13 cellular contexts compared by ENCODE assay signal in the genomic region with DNA sequence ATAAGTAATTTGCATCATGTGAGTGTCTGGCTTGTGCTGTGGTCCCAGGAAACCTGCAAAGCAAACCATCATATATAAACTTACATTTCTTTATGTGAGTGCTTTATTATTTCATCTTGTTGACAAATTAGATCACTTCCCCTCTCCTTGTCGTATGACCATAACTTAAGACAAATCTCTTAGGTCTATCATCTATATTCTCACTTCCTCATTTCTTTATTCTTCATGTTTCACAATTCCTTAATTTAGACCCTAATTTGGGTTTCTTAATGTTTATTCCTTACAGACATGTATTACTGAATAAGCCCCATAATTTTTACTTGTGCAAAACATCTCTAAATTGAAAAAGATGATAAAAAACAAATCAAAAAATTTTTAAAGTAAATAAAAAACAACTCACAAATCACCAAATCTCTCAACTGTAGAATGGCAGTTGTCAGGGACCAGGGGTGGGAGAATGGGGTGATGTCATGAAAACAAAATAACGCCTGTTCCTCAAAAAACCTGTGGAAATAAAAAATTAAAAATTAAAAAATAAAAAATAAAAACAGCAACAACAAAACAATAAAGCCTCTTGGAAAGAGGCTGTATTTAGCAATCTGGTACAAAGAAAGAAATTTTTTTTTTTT. TPM values are rescaled to one million over a fixed set of nuclear protein-coding genes. Genes with fewer than 3 reads are reported as not detected.
DNase-seq lines count a peak whose midpoint lies in the region; ATAC-seq, FAIRE-seq and TF ChIP-seq lines count a peak whose summit lies in the region.
"Had no signal": no experiment of that assay in that cellular context is flagged by ENCODE, and none has a peak within 500 bp of the region (broad histone marks: within the 10 kb centered on the region; RNA-seq: fewer than 3 reads in every experiment).

No MANE protein-coding gene starts in this region.

- H3K9ac ChIP-seq in GM12878 (ENCODE audit: control insufficient read depth, insufficient read depth, low read length): no peak overlapping the region

- RAD21 ChIA-PET in GM12878 (lab: Charles Lee; ENCODE audit: unreplicated experiment): interaction anchor here (2.0 to 2.1 kb wide), 2 partner anchors 53 to 99 kb away, joined by 7 to 14 read pairs; no protein-coding TSS in a partner anchor

- SMC1A ChIA-PET in GM12878 (lab: Charles Lee; ENCODE audit: uncharacterized antibody, unreplicated experiment): interaction anchor here (1.2 to 3.0 kb wide), 5 partner anchors 23 to 99 kb away, joined by 3 to 11 read pairs (median 6); partner anchors contain the start of gene FBXO30

- CTCF ChIA-PET in GM12878 (lab: Yijun Ruan, JAX): interaction anchor here (0.9 kb wide), 1 partner anchor 16 kb away, joined by 3 read pairs; no protein-coding TSS in a partner anchor

- H3K4me3 ChIP-seq in GM12878 (no peak overlapping the region), stomach (no peak overlapping the region)
- H3K4me3 ChIP-seq: SJSA1 had no signal

- FAIRE-seq in GM12878 (lab: Jason Lieb, UNC): no peak
- FAIRE-seq: endothelial cell of umbilical vein had no signal

- DNase-seq in GM12878 (ENCODE audit: low read depth, low spot score): no peak
- no peak for DNase-seq in stomach
- DNase-seq in NCI-H446 (lab: John Stamatoyannopoulos, UW): no peak
- DNase-seq in NCI-H146 (lab: John Stamatoyannopoulos, UW): no peak
- DNase-seq in amniotic stem cell (lab: John Stamatoyannopoulos, UW): no peak
- DNase-seq: activated CD4-positive, alpha-beta T cell treated with anti-CD3 and anti-CD28 coated beads, Interleukin-2, amount 50 U/mL, for 48 hours; COR-L47; stimulated activated naive CD4-positive, alpha-beta T cell treated with Interleukin-2 at 50 U/mL for 16 hours had no signal

- H3K4me1 ChIP-seq in GM12878 (ENCODE audit: control insufficient read depth, insufficient read depth, low read length) (peaks cover 35% of the 10 kb centered on the region), stomach (peaks cover 0 to 24% (median 8%) of the 10 kb centered on the region in 4 donors)
- H3K4me1 ChIP-seq: SJSA1 had no signal

- H3K9me3 ChIP-seq in GM12878 (replicated peaks; ENCODE audit: control insufficient read depth, insufficient read depth, low read length): no peaks in the 10 kb centered on the region; the same call in 2 of the 3 replicates
- H3K9me3 ChIP-seq in stomach: peaks cover 0 to 6% (median 0%) of the 10 kb centered on the region in 4 donors
- H3K9me3 ChIP-seq: SJSA1 had no signal

- TF ChIP-seq CTCF in GM12878 (IDR thresholded peaks at IDR 0.05 in 2 of 3, conservative IDR thresholded peaks at IDR 0.05 in 1 of 3; ENCODE audit: control insufficient read depth in 2 of 3, extremely low read depth in 1 of 3, insufficient read depth in 1 of 3, low read depth in 3 of 3, low read length in 3 of 3) (no peak), stomach (IDR thresholded peaks at IDR 0.05) (no peak)

- POLR2A ChIA-PET in GM12878 (lab: Charles Lee): interaction anchor here (0.9 to 2.0 kb wide), 2 partner anchors 14 to 129 kb away, joined by 3 to 7 read pairs; partner anchors contain the start of gene EPM2A

- no peak overlapping the region; the same call in 1 of the 2 replicates for H2AFZ ChIP-seq in GM12878 (ENCODE audit: control insufficient read depth, low read depth, low read length)

- H3K36me3 ChIP-seq in GM12878 (ENCODE audit: control insufficient read depth in 2 of 2, insufficient read depth in 2 of 2, low read length in 1 of 2) (no peaks in the 10 kb centered on the region), stomach (no peaks in the 10 kb centered on the region)
- H3K36me3 ChIP-seq: SJSA1 had no signal

- 50% methylated on average over 2 of the region's 2 CpGs for WGBS in GM12878 (ENCODE audit: insufficient coverage, insufficient replicate concordance, low lambda C conversion rate, missing lambda C conversion rate)
- 75 to 91% (median 89%) methylated on average over 2 of the region's 2 CpGs for WGBS in stomach, 5 donors

- no peak for TF ChIP-seq RAD21 in GM12878 (IDR thresholded peaks at IDR 0.05; ENCODE audit: insufficient read depth, low read depth, low read length)

- H3K27me3 ChIP-seq in GM12878 (replicated peaks in 1 of 2; ENCODE audit: control insufficient read depth in 2 of 2, insufficient read depth in 2 of 2, low read length in 1 of 2): no peaks in the 10 kb centered on the region
- H3K27me3 ChIP-seq in stomach: no peaks in the 10 kb centered on the region
- H3K27me3 ChIP-seq: SJSA1 had no signal

- H3K4me2 ChIP-seq in GM12878 (ENCODE audit: control insufficient read depth, insufficient read depth): no peak overlapping the region

- no TSS peak for BruUV-seq in GM12878 (replicated peaks; lab: Mats Ljungman, UMichigan)

- TF ChIP-seq POLR2A in GM12878 (IDR thresholded peaks at IDR 0.05; ENCODE audit: low read depth, low read length) (no peak), stomach (IDR thresholded peaks at IDR 0.05) (no peak)

- H3K79me2 ChIP-seq in GM12878 (ENCODE audit: control insufficient read depth, insufficient read depth, low read length): no peaks in the 10 kb centered on the region

- in situ Hi-C loops in GM12878 (cut with MboI): no loop called here

- intact Hi-C loops in GM12878 (cut with micrococcal nuclease; ENCODE audit: unreplicated experiment): loop anchor here (2.0 kb wide), 2 partner anchors 49 to 129 kb away; partner anchors contain the start of genes EPM2A and FBXO30
- intact Hi-C loops in stomach (cut with DNase I; ENCODE audit: low total_unique reads): no loop called here

- H3K27ac ChIP-seq in GM12878 (ENCODE audit: control insufficient read depth, insufficient read depth) (peak overlapping the region; percentile 77), stomach (no peak overlapping the region)
- H3K27ac ChIP-seq: SJSA1 had no signal

- no peaks in the 10 kb centered on the region for H4K20me1 ChIP-seq in GM12878 (ENCODE audit: control insufficient read depth, insufficient read depth)

- ATAC-seq in GM18517 (IDR thresholded peaks at IDR 0.05; ENCODE audit: unreplicated experiment): peak; percentile 43
- peak; percentile 29 for ATAC-seq in GM21825 (IDR thresholded peaks at IDR 0.05; ENCODE audit: unreplicated experiment)
- peak; percentile 38 for ATAC-seq in HG03457 (IDR thresholded peaks at IDR 0.05; ENCODE audit: unreplicated experiment)
- ATAC-seq in GM12878: peak; percentile 72

- TF ChIP-seq EP300 in GM12878 (IDR thresholded peaks at IDR 0.05; ENCODE audit: borderline replicate concordance in 1 of 2, control insufficient read depth in 1 of 2, low read depth in 2 of 2, low read length in 2 of 2) (peak; percentile 25 to 32; a peak in 2 of 4 replicates), stomach (IDR thresholded peaks at IDR 0.05) (no peak)

TF ChIP-seq in GM12878, 131 proteins besides CTCF, POLR2A, EP300 and RAD21 (continues in another document):
- TF ChIP-seq SKIL (IDR thresholded peaks at IDR 0.05; ENCODE audit: low read depth, poor library complexity, severe bottlenecking): no peak
- peak; percentile 95 for TF ChIP-seq SPI1 (IDR thresholded peaks at IDR 0.05; ENCODE audit: borderline replicate concordance, insufficient read depth, low read depth, low read length)
- no peak for TF ChIP-seq USF1 (IDR thresholded peaks at IDR 0.05; ENCODE audit: borderline replicate concordance, extremely low read length, insufficient read depth, low read depth, low read length)
- no peak for TF ChIP-seq LARP7 (IDR thresholded peaks at IDR 0.05)
- TF ChIP-seq SMAD5 (IDR thresholded peaks at IDR 0.05; ENCODE audit: low read depth): no peak
- TF ChIP-seq FOS (IDR thresholded peaks at IDR 0.05; ENCODE audit: borderline replicate concordance, extremely low read depth, insufficient read length): no peak
- TF ChIP-seq WRNIP1 (IDR thresholded peaks at IDR 0.05; ENCODE audit: borderline replicate concordance, low read depth, low read length): no peak
- peak; percentile 80 for TF ChIP-seq CREB1 (IDR thresholded peaks at IDR 0.05; ENCODE audit: low read depth)

RNA-seq across cellular contexts. Expression of gene FBXO30, which starts 49.5 kb away (rescaled TPM):
- 12.8 and 13.3 TPM in 2 replicates for total RNA-seq in GM12878 (2013; cell fraction: nucleolus; rRNA removed)
- 5.3 and 6.6 TPM in 2 replicates for total RNA-seq in GM12878 (2014; rRNA removed)
- total RNA-seq in GM12878 (2014; rRNA removed; fragmentation: Illumina TruSeq; extraction: Trizol): 4.4 and 5.2 TPM in 2 replicates
- total RNA-seq in GM12878 (2021): 6.9 and 7.2 TPM in 2 replicates
- 2.0 TPM for polyA plus RNA-seq in GM12878 (2011; ENCODE audit: low read depth)
- 5.3 and 7.3 TPM in 2 replicates for polyA plus RNA-seq in GM12878 (2011; rRNA removed)
- 1.5 and 1.7 TPM in 2 replicates for polyA plus RNA-seq in GM12878 (2011; cell fraction: cytosol; rRNA removed)
- polyA plus RNA-seq in GM12878 (2011; cell fraction: nucleus; rRNA removed): 2.9 and 3.3 TPM in 2 replicates
- 3.0 and 3.3 TPM in 2 replicates for polyA plus RNA-seq in GM12878 (2012)
- 5.9 and 7.1 TPM in 2 replicates for polyA plus RNA-seq in GM12878 (2014; fragmentation: Illumina TruSeq; extraction: Trizol)
- polyA plus RNA-seq in GM12878 (2014; fragmentation: Nextera tagmentation; extraction: Ambion mirVana): 1 to 10 TPM; 1.7 to 1.9 TPM
- 3.0 and 3.8 TPM in 2 replicates for polyA plus RNA-seq in GM12878 (2014; rRNA removed)
- polyA plus RNA-seq in GM12878 (2016; fragmentation: Nextera tagmentation; extraction: Ambion mirVana): 1 to 10 TPM; 5.3 to 5.7 TPM
- 5.4 and 9.5 TPM in 2 replicates for polyA minus RNA-seq in GM12878 (2011; rRNA and poly(A)+ RNA removed)
- 2.3 and 2.8 TPM in 2 replicates for polyA minus RNA-seq in GM12878 (2011; cell fraction: cytosol; rRNA and poly(A)+ RNA removed)
- 6.0 and 8.8 TPM in 2 replicates for polyA minus RNA-seq in GM12878 (2011; cell fraction: nucleus; rRNA and poly(A)+ RNA removed)
- 10 to 100 TPM in 3 of 5 donors, 1 to 10 TPM in 2; 1.2 to 32.5 (median 10.4) TPM for total RNA-seq in stomach
- polyA plus RNA-seq in stomach: 1 to 10 TPM; 2.4 to 3.3 (median 2.6) TPM
